ENCODE assay signal across 22 cellular contexts in genomic region chr1:19139711-19140110, GRCh38.
DNase-seq lines count a peak whose midpoint lies in the region; ATAC-seq and TF ChIP-seq lines count a peak whose summit lies in the region.
"Had no signal": no experiment of that assay in that cellular context is flagged by ENCODE, and none has a peak within 500 bp of the region (broad histone marks: within the 10 kb centered on the region; RNA-seq: fewer than 3 reads in every experiment).

No MANE protein-coding gene starts in this region.

- H3K9me3 ChIP-seq in OCI-LY3 (ENCODE audit: insufficient read depth, low read length) (no peaks in the 10 kb centered on the region), endodermal cell (ENCODE audit: control insufficient read depth, low read length) (peaks cover 15% of the 10 kb centered on the region), mucosa of descending colon (no peaks in the 10 kb centered on the region), upper lobe of left lung (no peaks in the 10 kb centered on the region), suprapubic skin (no peaks in the 10 kb centered on the region), sigmoid colon (no peaks in the 10 kb centered on the region)
- H3K9me3 ChIP-seq: SJSA1, testis had no signal

- H3K27me3 Mint-ChIP-seq in endodermal cell (ENCODE audit: insufficient read depth) = no peaks in the 10 kb centered on the region
- H3K27me3 Mint-ChIP-seq: activated B cell treated with CpG ODN at 0.5 μM for 24 hours, IgD-negative memory B cell had no signal

- H3K4me3 ChIP-seq in OCI-LY3 (ENCODE audit: low read length) (no peak overlapping the region), endodermal cell (ENCODE audit: low read length) (no peak overlapping the region), mucosa of descending colon (no peak overlapping the region), upper lobe of left lung (no peak overlapping the region), suprapubic skin (no peak overlapping the region), sigmoid colon (no peak overlapping the region)
- H3K4me3 ChIP-seq: SJSA1, testis had no signal

- TF ChIP-seq POLR2A in upper lobe of left lung (IDR thresholded peaks at IDR 0.05) (no peak), suprapubic skin (IDR thresholded peaks at IDR 0.05) (no peak), sigmoid colon (IDR thresholded peaks at IDR 0.05) (no peak)

- TF ChIP-seq EP300 in upper lobe of left lung (IDR thresholded peaks at IDR 0.05) (no peak), suprapubic skin (IDR thresholded peaks at IDR 0.05) (no peak), sigmoid colon (IDR thresholded peaks at IDR 0.05) (no peak)

- no peaks in the 10 kb centered on the region for H3K79me2 ChIP-seq in OCI-LY3 (ENCODE audit: low read length)

- peak overlapping the region; percentile 31 for H3K4me3 Mint-ChIP-seq in endodermal cell
- H3K4me3 Mint-ChIP-seq: activated B cell treated with CpG ODN at 0.5 μM for 24 hours; activated T-cell treated with anti-CD3 and anti-CD28 coated beads, Interleukin-2, amount 50 U/mL, for 72 hours; CD14-positive monocyte; IgD-negative memory B cell; nephron had no signal

- H3K27ac Mint-ChIP-seq in endodermal cell = peak overlapping the region; percentile 86
- H3K27ac Mint-ChIP-seq: activated B cell treated with CpG ODN at 0.5 μM for 24 hours, IgD-negative memory B cell, nephron had no signal

- peak; percentile 11 for ATAC-seq in mucosa of descending colon
- no peak for ATAC-seq in upper lobe of left lung (ENCODE audit: low FRiP score in 2 of 2)
- ATAC-seq: activated T-cell treated with anti-CD3 and anti-CD28 coated beads, Interleukin-2, amount 50 U/mL, for 72 hours had no signal

- no peak for TF ChIP-seq CTCF in OCI-LY3 (IDR thresholded peaks at IDR 0.05; ENCODE audit: low read depth, low read length)
- TF ChIP-seq CTCF in endodermal cell (conservative IDR thresholded peaks at IDR 0.05) = no peak
- TF ChIP-seq CTCF in mucosa of descending colon (IDR thresholded peaks at IDR 0.05) = no peak
- no peak for TF ChIP-seq CTCF in upper lobe of left lung (IDR thresholded peaks at IDR 0.05)
- no peak for TF ChIP-seq CTCF in suprapubic skin (IDR thresholded peaks at IDR 0.05)
- no peak for TF ChIP-seq CTCF in sigmoid colon (IDR thresholded peaks at IDR 0.05)

- peaks cover 30% of the 10 kb centered on the region for H3K4me1 Mint-ChIP-seq in endodermal cell
- H3K4me1 Mint-ChIP-seq: activated B cell treated with CpG ODN at 0.5 μM for 24 hours, CD14-positive monocyte, nephron had no signal

- H3K27me3 ChIP-seq in OCI-LY3 (ENCODE audit: low read depth, low read length) (no peaks in the 10 kb centered on the region), endodermal cell (ENCODE audit: control insufficient read depth, insufficient read depth, low read length, poor library complexity, severe bottlenecking) (no peaks in the 10 kb centered on the region), upper lobe of left lung (no peaks in the 10 kb centered on the region), suprapubic skin (no peaks in the 10 kb centered on the region), sigmoid colon (no peaks in the 10 kb centered on the region)
- H3K27me3 ChIP-seq: SJSA1, testis had no signal

- no peak overlapping the region for H2AFZ ChIP-seq in OCI-LY3 (ENCODE audit: low read depth, low read length)

- WGBS in endodermal cell (ENCODE audit: insufficient coverage in 1 of 2, insufficient read length in 1 of 2), 2 experiments = 40 to 53% methylated on average over 1 to 3 of the region's 3 CpGs
- WGBS in upper lobe of left lung, 2 donors = 73 to 83% methylated on average over 3 of the region's 3 CpGs
- 69% methylated on average over 3 of the region's 3 CpGs for WGBS in suprapubic skin
- 45 to 70% methylated on average over 3 of the region's 3 CpGs for WGBS in sigmoid colon, 2 donors

- H3K27ac ChIP-seq in OCI-LY3 (ENCODE audit: low read length) (peak overlapping the region; percentile 16; the same call in 1 of the 2 replicates), endodermal cell (ENCODE audit: low read depth, low read length) (no peak overlapping the region), upper lobe of left lung (no peak overlapping the region), suprapubic skin (no peak overlapping the region), sigmoid colon (no peak overlapping the region)
- H3K27ac ChIP-seq: SJSA1, testis had no signal

- H4K20me1 ChIP-seq in OCI-LY3 (ENCODE audit: insufficient read depth, low read length) = no peaks in the 10 kb centered on the region

- H3K9me3 Mint-ChIP-seq in endodermal cell = peaks cover 6% of the 10 kb centered on the region
- H3K9me3 Mint-ChIP-seq: activated B cell treated with CpG ODN at 0.5 μM for 24 hours had no signal

- intact Hi-C loops in mucosa of descending colon (cut with DNase I, micrococcal nuclease) = no loop called here
- intact Hi-C loops in sigmoid colon (cut with DNase I) = no loop called here

- H3K9ac ChIP-seq in OCI-LY3 (ENCODE audit: low read length) (no peak overlapping the region), endodermal cell (ENCODE audit: extremely low read depth, low read length, poor library complexity, severe bottlenecking) (no peak overlapping the region)

- H3K4me1 ChIP-seq in OCI-LY3 (ENCODE audit: low read length) (peaks cover 9% of the 10 kb centered on the region), endodermal cell (ENCODE audit: control insufficient read depth, insufficient read depth, low read length) (peaks cover 7% of the 10 kb centered on the region), mucosa of descending colon (ENCODE audit: low read depth) (peaks cover 16% of the 10 kb centered on the region), upper lobe of left lung (no peaks in the 10 kb centered on the region), suprapubic skin (no peaks in the 10 kb centered on the region), sigmoid colon (no peaks in the 10 kb centered on the region)
- H3K4me1 ChIP-seq: SJSA1, testis had no signal

- H3K4me2 ChIP-seq in OCI-LY3 (ENCODE audit: low read length) = no peak overlapping the region

- H3K36me3 ChIP-seq in OCI-LY3 (replicated peaks; ENCODE audit: low read depth, low read length) = peaks cover 70% of the 10 kb centered on the region
- peaks cover 98% of the 10 kb centered on the region for H3K36me3 ChIP-seq in endodermal cell (ENCODE audit: control insufficient read depth, insufficient read depth, low read length)
- peaks cover 4% of the 10 kb centered on the region for H3K36me3 ChIP-seq in mucosa of descending colon (ENCODE audit: low read depth)
- peaks cover 50 to 100% (median 77%) of the 10 kb centered on the region in 4 donors for H3K36me3 ChIP-seq in upper lobe of left lung
- peaks cover 95% of the 10 kb centered on the region for H3K36me3 ChIP-seq in suprapubic skin
- H3K36me3 ChIP-seq in sigmoid colon = peaks cover 33 to 97% (median 71%) of the 10 kb centered on the region in 4 donors

- peak; percentile 54 for DNase-seq in ELF-1 (ENCODE audit: low read depth, low spot score)
- peak; percentile 84 for DNase-seq in endodermal cell
- DNase-seq in mucosa of descending colon = no peak
- DNase-seq in upper lobe of left lung = no peak
- DNase-seq in NCI-H2029 (lab: John Stamatoyannopoulos, UW) = no peak
- DNase-seq in suprapubic skin (ENCODE audit: low spot score in 2 of 2) = no peak
- DNase-seq in sigmoid colon = no peak
- DNase-seq: activated B cell treated with CpG ODN at 0.5 μM for 24 hours; activated T-cell treated with anti-CD3 and anti-CD28 coated beads, Interleukin-2, amount 50 U/mL, for 72 hours; central memory CD4-positive, alpha-beta T cell; GF-D8; mammary epithelial cell; NCI-H1694 treated with DMSO at 0.1 percent for 48 hours; NCI-H2227 treated with DMSO at 0.1 percent for 48 hours; NCI-H82; stimulated activated CD8-positive, alpha-beta memory T cell treated with anti-CD3 and anti-CD28 coated beads, Interleukin-4, amount 100 ng/mL, for 48 hours; testis had no signal

- H3K36me3 Mint-ChIP-seq in endodermal cell (ENCODE audit: low read depth) = peaks cover 89% of the 10 kb centered on the region

Comparison
In these comparisons a context has a peak if more than half of its experiments do, and no peak if none do; other contexts are left out.
1. DNase-seq: peak in ELF-1 (single experiment) and endodermal cell (single experiment); none in mucosa of descending colon (0 of 3), upper lobe of left lung (0 of 2), NCI-H2029 (single experiment), suprapubic skin (0 of 2) and sigmoid colon (single experiment).